Comparison of ENCODE assay signal across 9 cellular contexts in the genomic region with DNA sequence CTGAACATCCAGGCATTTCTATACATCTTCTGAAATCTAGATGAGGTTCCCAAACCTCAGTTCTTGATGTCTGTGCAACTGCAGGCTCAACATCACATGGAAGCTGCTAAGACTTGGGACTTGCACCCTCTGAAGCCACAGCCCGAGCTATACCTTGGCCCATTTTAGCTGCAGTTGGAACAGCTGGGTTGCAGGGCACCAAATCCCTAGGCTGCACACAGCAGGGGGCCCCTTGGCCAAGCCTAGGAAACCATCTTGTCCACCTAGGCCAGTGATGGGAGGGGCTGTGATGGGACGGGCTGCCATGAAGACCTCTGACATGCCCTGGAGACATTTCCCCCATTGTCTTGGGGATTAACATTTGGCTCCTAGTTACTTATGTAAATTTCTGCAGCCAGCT.
"Had no signal": no experiment of that assay in that cellular context is flagged by ENCODE, and none has a peak within 500 bp of the region (broad histone marks: within the 10 kb centered on the region; RNA-seq: fewer than 3 reads in every experiment).

No MANE protein-coding gene starts in this region.

- H3K4me3 ChIP-seq: GM23248, GM23338, HAP-1 had no signal

- H3K9me3 ChIP-seq: HAP-1 had no signal

- H3K27ac ChIP-seq: GM23248 had no signal

- DNase-seq: GM23248, GOT3, H7, H9, HCEC 1CT, HFFc6 had no signal

- H3K36me3 ChIP-seq: HAP-1 had no signal

- H3K9ac ChIP-seq: GM23248 had no signal

- H3K4me1 ChIP-seq: HAP-1 had no signal

- ATAC-seq: GM23338, HCT116 had no signal

- H3K4me2 ChIP-seq: GM23338 had no signal
